In genomic region chr1:225917536-225917935, GRCh38 we compare ENCODE assay signal across 25 cellular contexts. TPM values are rescaled to one million over a fixed set of nuclear protein-coding genes. Genes with fewer than 3 reads are reported as not detected.
DNase-seq lines count a peak whose midpoint lies in the region; ATAC-seq, FAIRE-seq and TF ChIP-seq lines count a peak whose summit lies in the region.
"Had no signal": no experiment of that assay in that cellular context is flagged by ENCODE, and none has a peak within 500 bp of the region (broad histone marks: within the 10 kb centered on the region; RNA-seq: fewer than 3 reads in every experiment).

No MANE protein-coding gene starts in this region.

- FAIRE-seq in D721Med (lab: Jason Lieb, UNC) (peak; percentile 69), astrocyte (lab: Jason Lieb, UNC) (no peak)
- FAIRE-seq: endometrium, frontal cortex, pancreas had no signal

- H3K36me3 ChIP-seq in GM23338 (ENCODE audit: insufficient read depth) (peaks cover 29% of the 10 kb centered on the region), astrocyte (ENCODE audit: insufficient read depth, low read length) (peaks cover 9% of the 10 kb centered on the region)

- no peak for TF ChIP-seq POLR2A in GM18505 (IDR thresholded peaks at IDR 0.05; ENCODE audit: borderline replicate concordance, extremely low read depth, insufficient read depth, insufficient read length)

- TF ChIP-seq CTCF in D721Med (IDR thresholded peaks at IDR 0.05; ENCODE audit: insufficient read depth, missing control alignments), result no peak
- TF ChIP-seq CTCF in GM23338 (conservative IDR thresholded peaks at IDR 0.05; ENCODE audit: low read depth in 2 of 2), result no peak
- no peak for TF ChIP-seq CTCF in astrocyte (IDR thresholded peaks at IDR 0.05; ENCODE audit: insufficient read depth, low read depth, low read length)
- no peak for TF ChIP-seq CTCF in fibroblast of villous mesenchyme (IDR thresholded peaks at IDR 0.05; ENCODE audit: insufficient read depth, low read depth, low read length)

- peaks cover 57% of the 10 kb centered on the region for H3K36me3 Mint-ChIP-seq in GM23338 (ENCODE audit: low read depth)
- peaks cover 23% of the 10 kb centered on the region for H3K36me3 Mint-ChIP-seq in astrocyte (ENCODE audit: low read depth, unreplicated experiment)

- H3K27ac ChIP-seq in GM23338 (ENCODE audit: low read depth), result no peak overlapping the region
- no peak overlapping the region for H3K27ac ChIP-seq in astrocyte (ENCODE audit: low read depth, low read length)
- H3K27ac ChIP-seq: ascending aorta, pancreas, SK-N-MC, stomach had no signal

- H3K4me2 ChIP-seq in GM23338 (no peak overlapping the region), astrocyte (ENCODE audit: low read length) (no peak overlapping the region)

- H3K79me2 ChIP-seq in GM23338 (replicated peaks; ENCODE audit: insufficient read depth), result peaks cover 8% of the 10 kb centered on the region
- peaks cover 16% of the 10 kb centered on the region for H3K79me2 ChIP-seq in astrocyte (ENCODE audit: insufficient read depth, low read length)

- H3K4me3 ChIP-seq in GM23338 (no peak overlapping the region), astrocyte (ENCODE audit: insufficient read depth, low read depth, low read length) (no peak overlapping the region), fibroblast of villous mesenchyme (ENCODE audit: low read depth, low read length) (no peak overlapping the region)
- H3K4me3 ChIP-seq: ascending aorta, pancreas, SK-N-MC, stomach had no signal

- H3K9me3 ChIP-seq in astrocyte (ENCODE audit: insufficient read depth, low read depth, low read length), result no peaks in the 10 kb centered on the region
- H3K9me3 ChIP-seq: ascending aorta, pancreas, stomach had no signal

- peaks cover 5% of the 10 kb centered on the region for H3K27me3 Mint-ChIP-seq in GM23338 (ENCODE audit: insufficient read depth, low read depth, poor library complexity)
- no peaks in the 10 kb centered on the region for H3K27me3 Mint-ChIP-seq in astrocyte (ENCODE audit: low read depth, unreplicated experiment)
- H3K27me3 Mint-ChIP-seq: memory B cell, naive B cell, type B pancreatic cell had no signal

- H3F3A ChIP-seq in GM23338 (replicated peaks; ENCODE audit: low read depth), result peaks cover 12% of the 10 kb centered on the region; the same call in 1 of the 2 replicates

- H4K20me1 ChIP-seq in GM23338 (replicated peaks; ENCODE audit: insufficient read depth) (0 out of 2 replicates have a peak, but pooled peaks cover 5% of the 10 kb centered on the region), astrocyte (ENCODE audit: insufficient read depth, low read length) (peaks cover 8% of the 10 kb centered on the region)

- no peak overlapping the region for H3K4me3 Mint-ChIP-seq in GM23338
- no peak overlapping the region for H3K4me3 Mint-ChIP-seq in astrocyte (ENCODE audit: unreplicated experiment)
- H3K4me3 Mint-ChIP-seq: memory B cell; T-helper 2 cell treated with Interferon-gamma antibody and Interleukin-4, amounts not matched to agents 5 μg/mL and 100 μg/mL, for 36 hours; type B pancreatic cell had no signal

- H3K9me3 Mint-ChIP-seq in GM23338 (no peaks in the 10 kb centered on the region), astrocyte (ENCODE audit: unreplicated experiment) (no peaks in the 10 kb centered on the region)
- H3K9me3 Mint-ChIP-seq: memory B cell; naive B cell; T-helper 2 cell treated with Interferon-gamma antibody and Interleukin-4, amounts not matched to agents 5 μg/mL and 100 μg/mL, for 36 hours; type B pancreatic cell had no signal

- no peak for ATAC-seq in GM23338
- ATAC-seq in HG02973 (IDR thresholded peaks at IDR 0.05; ENCODE audit: unreplicated experiment), result no peak
- no peak for ATAC-seq in GM18505 (IDR thresholded peaks at IDR 0.05; ENCODE audit: unreplicated experiment)
- ATAC-seq in GM18870 (IDR thresholded peaks at IDR 0.05; ENCODE audit: unreplicated experiment), result no peak
- ATAC-seq: HCT116, pancreas had no signal

- no peak overlapping the region for H2AFZ ChIP-seq in GM23338
- no peak overlapping the region for H2AFZ ChIP-seq in astrocyte (ENCODE audit: low read depth, low read length)

- no peak overlapping the region for H3K9ac ChIP-seq in astrocyte (ENCODE audit: low read length)

- H3K27ac Mint-ChIP-seq in GM23338 (peak overlapping the region; percentile 41; the same call in 1 of the 2 replicates), astrocyte (ENCODE audit: unreplicated experiment) (no peak overlapping the region)
- H3K27ac Mint-ChIP-seq: memory B cell; naive B cell; T-helper 2 cell treated with Interferon-gamma antibody and Interleukin-4, amounts not matched to agents 5 μg/mL and 100 μg/mL, for 36 hours; type B pancreatic cell had no signal

- no peaks in the 10 kb centered on the region for H3K9me2 ChIP-seq in GM23338 (ENCODE audit: insufficient read depth)

- H3K27me3 ChIP-seq in GM23338 (ENCODE audit: insufficient read depth) (no peaks in the 10 kb centered on the region), astrocyte (ENCODE audit: insufficient read depth, low read length) (no peaks in the 10 kb centered on the region)
- H3K27me3 ChIP-seq: ascending aorta, pancreas, stomach had no signal

- H3K4me1 ChIP-seq in GM23338 (ENCODE audit: insufficient read depth) (peaks cover 5% of the 10 kb centered on the region), astrocyte (ENCODE audit: insufficient read depth, low read length) (peaks cover 8% of the 10 kb centered on the region)

- DNase-seq in D721Med (ENCODE audit: insufficient read length, low spot score) (no peak), GM23338 (ENCODE audit: low spot score) (no peak), astrocyte (ENCODE audit: low read depth) (peak; percentile 31), fibroblast of villous mesenchyme (ENCODE audit: low read depth) (peak; percentile 7)
- DNase-seq: activated effector memory CD4-positive, alpha-beta T cell treated with Interleukin-2 at 50 U/mL for 16 hours; COR-L47; cortex of kidney; hypothalamus; naive B cell; NCI-H146; NCI-H774; pancreas; stomach had no signal

- H3K4me1 Mint-ChIP-seq in GM23338, result peaks cover 11% of the 10 kb centered on the region
- peaks cover 3% of the 10 kb centered on the region for H3K4me1 Mint-ChIP-seq in astrocyte (ENCODE audit: low read depth, unreplicated experiment)
- H3K4me1 Mint-ChIP-seq: memory B cell had no signal

TF ChIP-seq in GM23338, 12 proteins besides CTCF, POLR2A, EP300 and RAD21 (continues in another document):
- TF ChIP-seq STAT1 (IDR thresholded peaks at IDR 0.05; ENCODE audit: unreplicated experiment), result no peak
- TF ChIP-seq EZH2 (IDR thresholded peaks at IDR 0.05; ENCODE audit: low read depth, unreplicated experiment), result no peak
- TF ChIP-seq ETS1 (IDR thresholded peaks at IDR 0.05), result no peak
- TF ChIP-seq EZH2phosphoT487 (IDR thresholded peaks at IDR 0.05; ENCODE audit: unreplicated experiment), result no peak
- TF ChIP-seq POLR2AphosphoS5 (IDR thresholded peaks at IDR 0.05; ENCODE audit: low read depth), result no peak
- no peak for TF ChIP-seq ZNF114 (CRISPR knock-in tag; IDR thresholded peaks at IDR 0.05)
- no peak for TF ChIP-seq JUNB (IDR thresholded peaks at IDR 0.05; ENCODE audit: unreplicated experiment)
- TF ChIP-seq ZNF331 (CRISPR knock-in tag; IDR thresholded peaks at IDR 0.05; ENCODE audit: low read depth), result no peak

RNA-seq across cellular contexts. Expression of gene PYCR2, which starts 6.5 kb away (rescaled TPM):
- 96.7 and 109 TPM in 2 replicates for total RNA-seq in GM23338 (2014; rRNA removed; shearing (Covaris generic))
- 89.1 and 95.1 TPM in 2 replicates for polyA plus RNA-seq in GM23338 (2016; fragmentation: Nextera tagmentation; extraction: Ambion mirVana)
- total RNA-seq in astrocyte, result 38.1 and 39.8 TPM in 2 replicates
- 28.0 and 36.7 TPM in 2 replicates for total RNA-seq in fibroblast of villous mesenchyme

RNA-seq across cellular contexts. Expression of gene LEFTY2, which starts 23.5 kb away (rescaled TPM):
- total RNA-seq in GM23338 (2014; rRNA removed; shearing (Covaris generic)), result 12.4 and 16.9 TPM in 2 replicates
- polyA plus RNA-seq in GM23338 (2016; fragmentation: Nextera tagmentation; extraction: Ambion mirVana), result 8.3 and 10.2 TPM in 2 replicates
- 7.0 and 12.9 TPM in 2 replicates for total RNA-seq in astrocyte
- under 0.01 TPM in 1 of 2 replicates, not detected in the other for total RNA-seq in fibroblast of villous mesenchyme
- total RNA-seq: kidney epithelial cell had no signal

RNA-seq across cellular contexts. Expression of gene LEFTY1, which starts 28.6 kb away (rescaled TPM):
- 65.4 and 67.1 TPM in 2 replicates for total RNA-seq in GM23338 (2014; rRNA removed; shearing (Covaris generic))
- 25.7 and 27.5 TPM in 2 replicates for polyA plus RNA-seq in GM23338 (2016; fragmentation: Nextera tagmentation; extraction: Ambion mirVana)
- 4.2 and 11.8 TPM in 2 replicates for total RNA-seq in astrocyte
- 0.32 TPM in 1 of 2 replicates, not detected in the other for total RNA-seq in fibroblast of villous mesenchyme
- total RNA-seq: ascending aorta, kidney epithelial cell had no signal

RNA-seq across cellular contexts. Expression of gene TMEM63A, which starts 35.4 kb away (rescaled TPM):
- total RNA-seq in GM23338 (2014; rRNA removed; shearing (Covaris generic)), result 61.8 and 76.9 TPM in 2 replicates
- polyA plus RNA-seq in GM23338 (2016; fragmentation: Nextera tagmentation; extraction: Ambion mirVana), result 24.3 and 31.7 TPM in 2 replicates
- 28.7 and 29.0 TPM in 2 replicates for total RNA-seq in astrocyte
- total RNA-seq in fibroblast of villous mesenchyme, result 20.3 and 26.3 TPM in 2 replicates

Comparison
In these comparisons a context has a peak if more than half of its experiments do, and no peak if none do; other contexts are left out.
1. DNase-seq: peak in astrocyte (single experiment) and fibroblast of villous mesenchyme (single experiment); none in D721Med (single experiment) and GM23338 (single experiment).